Comparison of ENCODE assay signal across 26 cellular contexts in the genomic region with DNA sequence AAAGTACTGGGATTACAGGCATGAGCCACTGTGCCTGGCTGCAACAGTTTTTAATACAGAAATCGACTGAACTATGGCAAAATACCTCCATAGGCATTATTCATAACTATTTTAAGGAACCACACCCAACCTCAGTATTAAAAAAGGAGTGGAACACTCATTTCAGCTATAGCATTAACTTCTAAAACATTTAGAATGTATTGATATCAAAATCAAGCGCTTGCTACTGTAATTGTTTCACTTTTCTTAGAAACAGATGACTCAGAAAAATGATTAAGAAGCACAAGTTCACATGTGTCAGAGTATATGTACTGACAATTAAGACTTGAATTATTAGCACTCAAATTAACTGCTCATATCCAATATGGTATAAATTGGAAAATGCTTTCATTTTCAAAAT. TPM values are rescaled to one million over a fixed set of nuclear protein-coding genes. Genes with fewer than 3 reads are reported as not detected.
"Had no signal": no experiment of that assay in that cellular context is flagged by ENCODE, and none has a peak within 500 bp of the region (broad histone marks: within the 10 kb centered on the region; RNA-seq: fewer than 3 reads in every experiment).

No MANE protein-coding gene starts in this region.

- H3K4me3 ChIP-seq: ascending aorta, esophagus squamous epithelium, lower lobe of right lung, SJSA1, spleen, suprapubic skin, transverse colon, uterus had no signal

- H3K9me3 ChIP-seq: ascending aorta, esophagus squamous epithelium, lower lobe of right lung, SJSA1, spleen, suprapubic skin, transverse colon, uterus had no signal

- ATAC-seq: lower lobe of right lung had no signal

- H3K27me3 ChIP-seq: ascending aorta, esophagus squamous epithelium, SJSA1, spleen, suprapubic skin, transverse colon, uterus had no signal

- H3K4me3 Mint-ChIP-seq: activated CD4-positive, alpha-beta memory T cell treated with anti-CD3 and anti-CD28 coated beads, Interleukin-2, amount 10 ng/mL, durations not matched to agents 7 days and 5 days; dendritic cell treated with granulocyte-macrophage colony-stimulating factor and Interleukin-4, amounts not matched to agents 40 ng/mL and 50 ng/mL, for 4 days; nephron progenitor cell; T-helper 1 cell treated with Interleukin-12 subunit alpha and Interleukin-12 subunit beta and Interleukin-4 antibody, amounts not matched to agents 30 μg/mL and 1 μg/mL, for 36 hours had no signal

- H3K4me1 Mint-ChIP-seq: nephron progenitor cell had no signal

- H3K9me3 Mint-ChIP-seq: activated CD4-positive, alpha-beta memory T cell treated with anti-CD3 and anti-CD28 coated beads, Interleukin-2, amount 10 ng/mL, durations not matched to agents 7 days and 5 days; dendritic cell treated with granulocyte-macrophage colony-stimulating factor and Interleukin-4, amounts not matched to agents 40 ng/mL and 50 ng/mL, for 4 days; T-helper 1 cell treated with Interleukin-12 subunit alpha and Interleukin-12 subunit beta and Interleukin-4 antibody, amounts not matched to agents 30 μg/mL and 1 μg/mL, for 36 hours had no signal

- H3K4me1 ChIP-seq: ascending aorta, esophagus squamous epithelium, lower lobe of right lung, SJSA1, suprapubic skin, transverse colon, uterus had no signal

- H3K27ac Mint-ChIP-seq: activated CD4-positive, alpha-beta memory T cell treated with anti-CD3 and anti-CD28 coated beads, Interleukin-2, amount 10 ng/mL, durations not matched to agents 7 days and 5 days; dendritic cell treated with granulocyte-macrophage colony-stimulating factor and Interleukin-4, amounts not matched to agents 40 ng/mL and 50 ng/mL, for 4 days; nephron progenitor cell; T-helper 1 cell treated with Interleukin-12 subunit alpha and Interleukin-12 subunit beta and Interleukin-4 antibody, amounts not matched to agents 30 μg/mL and 1 μg/mL, for 36 hours had no signal

- H3K36me3 ChIP-seq: uterus, WERI-Rb-1 had no signal

- H3K27ac ChIP-seq: esophagus squamous epithelium, lower lobe of right lung, SJSA1, spleen, suprapubic skin, transverse colon, uterus, WERI-Rb-1 had no signal

- DNase-seq: activated CD4-positive, alpha-beta memory T cell treated with anti-CD3 and anti-CD28 coated beads, Interleukin-2, amount 10 ng/mL, durations not matched to agents 7 days and 5 days; activated CD4-positive, alpha-beta T cell treated with anti-CD3 and anti-CD28 coated beads for 48 hours; activated naive CD4-positive, alpha-beta T cell treated with Interleukin-2 at 50 U/mL for 16 hours; effector memory CD4-positive, alpha-beta T cell; esophagus squamous epithelium; islet precursor cell; lower lobe of right lung; midbrain; nephron progenitor cell; occipital lobe; retina; spleen; stimulated activated CD4-positive, alpha-beta T cell treated with anti-CD3 and anti-CD28 coated beads, Interleukin-4, amount 100 ng/mL, for 4 hours; stimulated activated naive CD4-positive, alpha-beta T cell treated with Interleukin-2 at 50 U/mL for 16 hours; transverse colon; uterus; WERI-Rb-1 had no signal

- FAIRE-seq: endothelial cell of umbilical vein had no signal

- H3K27me3 Mint-ChIP-seq: activated CD4-positive, alpha-beta memory T cell treated with anti-CD3 and anti-CD28 coated beads, Interleukin-2, amount 10 ng/mL, durations not matched to agents 7 days and 5 days; dendritic cell treated with granulocyte-macrophage colony-stimulating factor and Interleukin-4, amounts not matched to agents 40 ng/mL and 50 ng/mL, for 4 days had no signal

RNA-seq across cellular contexts. Expression of a gene that starts 39.8 kb away (rescaled TPM):
- total RNA-seq: activated CD4-positive, alpha-beta memory T cell treated with anti-CD3 and anti-CD28 coated beads, Interleukin-2, amount 10 ng/mL, durations not matched to agents 7 days and 5 days; ascending aorta; endothelial cell of umbilical vein; fibroblast of villous mesenchyme; glomerular endothelial cell; occipital lobe; posterior vena cava; SJSA1 had no signal
- polyA plus RNA-seq: endothelial cell of umbilical vein had no signal
